In the genomic region with DNA sequence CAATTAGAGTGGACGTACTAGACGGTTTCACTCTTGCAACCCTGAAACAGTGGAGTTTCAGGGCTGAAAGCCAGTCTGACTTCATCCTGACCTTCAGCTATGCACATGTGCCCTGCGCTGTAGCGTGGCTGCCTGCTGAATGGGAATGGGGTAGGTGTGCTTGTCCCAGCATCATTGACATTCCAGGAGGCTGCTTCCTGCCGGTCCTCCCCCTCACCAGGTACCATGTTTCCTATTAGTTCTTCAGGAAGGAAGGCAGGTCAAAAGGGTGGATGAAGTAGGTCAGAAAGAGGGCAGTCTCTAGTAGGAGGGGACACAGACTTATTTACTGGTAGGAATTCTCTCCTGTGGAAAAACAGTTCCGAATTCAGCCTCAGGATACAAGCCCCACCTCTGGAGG, we compare ENCODE assay signal across 22 cellular contexts.
DNase-seq lines count a peak whose midpoint lies in the region; FAIRE-seq and TF ChIP-seq lines count a peak whose summit lies in the region.
"Had no signal": no experiment of that assay in that cellular context is flagged by ENCODE, and none has a peak within 500 bp of the region (broad histone marks: within the 10 kb centered on the region; RNA-seq: fewer than 3 reads in every experiment).

No MANE protein-coding gene starts in this region.

- peaks cover 11 to 20% (median 16%) of the 10 kb centered on the region in 4 experiments for H3K4me1 ChIP-seq in H1 (replicated peaks in 1 of 4; ENCODE audit: control insufficient read depth in 3 of 4, insufficient read depth in 4 of 4, low read length in 3 of 4)

- no peak overlapping the region for H3K4me2 ChIP-seq in H1 (ENCODE audit: insufficient read depth in 1 of 2, low read depth in 2 of 2, low read length in 2 of 2)
- H3K4me2 ChIP-seq: A549 had no signal

- DNase-seq in H1 (ENCODE audit: low read depth in 1 of 2, low spot score in 2 of 2) (no peak), islet precursor cell (peak; percentile 80), NCI-H2081 treated with DMSO at 0.1 percent for 48 hours (lab: John Stamatoyannopoulos, UW) (no peak), NCI-H2029 treated with DMSO at 0.1 percent for 48 hours (lab: John Stamatoyannopoulos, UW) (no peak), NCI-H187 treated with DMSO at 0.1 percent for 48 hours (lab: John Stamatoyannopoulos, UW) (no peak), SHP77 (lab: John Stamatoyannopoulos, UW) (no peak)
- DNase-seq: AML-193; CD4-positive, CD25-positive, alpha-beta regulatory T cell; CD8-positive, alpha-beta memory T cell; COR-L47; DMS 273 treated with DMSO at 0.1 percent for 48 hours; DMS53; DND-41; EL; GM23248; KG1 had no signal

- H3K27ac ChIP-seq in C4-2B (peak overlapping the region; percentile 12; the same call in 1 of the 2 replicates), H1 (ENCODE audit: low read depth, low read length) (no peak overlapping the region)
- H3K27ac ChIP-seq: A549, GM23248 had no signal

- no peak overlapping the region for H3K4ac ChIP-seq in H1 (replicated peaks; ENCODE audit: insufficient read length, low read depth, low read length)

- TF ChIP-seq CTCF in C4-2B (conservative IDR thresholded peaks at IDR 0.05) = no peak
- no peak for TF ChIP-seq CTCF in H1 (IDR thresholded peaks at IDR 0.05; ENCODE audit: control extremely low read depth in 1 of 3, insufficient read depth in 1 of 3, low read depth in 1 of 3, low read length in 3 of 3)

- no peak overlapping the region for H2AFZ ChIP-seq in H1 (ENCODE audit: low read length)
- H2AFZ ChIP-seq: GM23248 had no signal

- H3K9me3 ChIP-seq in H1 (ENCODE audit: insufficient read depth in 2 of 2, low read depth in 1 of 2, low read length in 1 of 2) = no peaks in the 10 kb centered on the region
- H3K9me3 ChIP-seq: A549 had no signal

- H4K5ac ChIP-seq in H1 (ENCODE audit: insufficient read length, low read depth, low read length) = no peak overlapping the region

- H4K20me1 ChIP-seq in H1 (replicated peaks in 1 of 2; ENCODE audit: control insufficient read depth in 1 of 2, insufficient read depth in 2 of 2, low read length in 2 of 2) = no peaks in the 10 kb centered on the region

- H2BK20ac ChIP-seq in H1 (ENCODE audit: low read length) = no peak overlapping the region

- no peak for TF ChIP-seq POLR2A in H1 (IDR thresholded peaks at IDR 0.05; ENCODE audit: control extremely low read depth in 1 of 2, low read depth in 2 of 2, low read length in 2 of 2)

- H2BK5ac ChIP-seq in H1 (ENCODE audit: low read depth, low read length) = no peak overlapping the region

- no peak overlapping the region for H2BK15ac ChIP-seq in H1 (ENCODE audit: low read length)

- CTCF ChIA-PET in H1 (lab: Charles Lee; ENCODE audit: partially characterized antibody) = interaction anchor here (1.2 kb wide), 1 partner anchor 9 kb away, joined by 3 read pairs; no protein-coding TSS in a partner anchor

- POLR2A ChIA-PET in H1 (lab: Charles Lee; ENCODE audit: partially characterized antibody) = no interaction called here

- H4K91ac ChIP-seq in H1 (replicated peaks; ENCODE audit: insufficient read length, low read length) = no peak overlapping the region

- H3K14ac ChIP-seq in H1 (ENCODE audit: insufficient read length) = no peak overlapping the region

- no peak overlapping the region; the same call in 1 of the 2 replicates for H2BK12ac ChIP-seq in H1 (ENCODE audit: low read depth, low read length)

- 91% methylated on average over 6 of the region's 6 CpGs; no CpG with 5 or more reads in 1 of the 2 experiments for WGBS in H1 (ENCODE audit: extremely low coverage in 1 of 2, insufficient coverage in 1 of 2, insufficient read length in 1 of 2, insufficient replicate concordance in 2 of 2, low coverage in 1 of 2, low lambda C conversion rate in 2 of 2, missing lambda C conversion rate in 1 of 2), 2 experiments

- H3K18ac ChIP-seq in H1 (ENCODE audit: extremely low read depth, low read length) = no peak overlapping the region

- no peaks in the 10 kb centered on the region for H3K79me1 ChIP-seq in H1 (ENCODE audit: low read depth, low read length)

- H2AK5ac ChIP-seq in H1 (ENCODE audit: low read depth, low read length) = no peak overlapping the region

- 0 out of 7 replicates have a peak, but pooled peaks cover 0 to 3% (median 0%) of the 10 kb centered on the region in 4 experiments for H3K27me3 ChIP-seq in H1 (replicated peaks in 1 of 4; ENCODE audit: control insufficient read depth in 3 of 4, extremely low read depth in 1 of 4, insufficient read depth in 3 of 4, low read length in 3 of 4)

- no peak overlapping the region for H4K8ac ChIP-seq in H1 (ENCODE audit: extremely low read depth, insufficient read depth, low read length)

- no peaks in the 10 kb centered on the region for H3K36me3 ChIP-seq in H1 (ENCODE audit: control insufficient read depth in 2 of 4, insufficient read depth in 4 of 4, low read length in 3 of 4)

- no peak overlapping the region for H2BK120ac ChIP-seq in H1 (replicated peaks; ENCODE audit: low read depth, low read length)

- FAIRE-seq in H1 (lab: Jason Lieb, UNC) = no peak
- FAIRE-seq: A549, G401.6, GM12891, GM19239, H54 had no signal

- H3K23me2 ChIP-seq in H1 (ENCODE audit: low read depth, low read length) = no peaks in the 10 kb centered on the region; the same call in 1 of the 2 replicates

- H3K23ac ChIP-seq in H1 (ENCODE audit: insufficient read length) = no peak overlapping the region

- TF ChIP-seq RAD21 in H1 (IDR thresholded peaks at IDR 0.05 in 1 of 2, conservative IDR thresholded peaks at IDR 0.05 in 1 of 2; ENCODE audit: low read depth in 2 of 2, low read length in 2 of 2) = no peak

- no peak overlapping the region for H3K56ac ChIP-seq in H1 (replicated peaks; ENCODE audit: insufficient read length, low read depth, low read length)

- no peak overlapping the region; a peak in 1 of 7 replicates for H3K9ac ChIP-seq in H1 (replicated peaks in 1 of 4; ENCODE audit: extremely low read depth in 1 of 4, low read depth in 3 of 4, low read length in 3 of 4)
- H3K9ac ChIP-seq: GM23248 had no signal

- H3K4me3 ChIP-seq in H1 (ENCODE audit: extremely low read depth in 1 of 4, insufficient read depth in 2 of 4, low read depth in 3 of 4, low read length in 4 of 4) = no peak overlapping the region
- H3K4me3 ChIP-seq: A549, GM23248 had no signal

- TF ChIP-seq EP300 in H1 (IDR thresholded peaks at IDR 0.05; ENCODE audit: borderline replicate concordance in 1 of 2, low read depth in 2 of 2, low read length in 2 of 2) = no peak

- H3K79me2 ChIP-seq in H1 (ENCODE audit: control insufficient read depth in 1 of 2, insufficient read depth in 2 of 2, low read length in 2 of 2) = no peaks in the 10 kb centered on the region

TF ChIP-seq in H1, 55 proteins besides CTCF, POLR2A, EP300 and RAD21:
- TF ChIP-seq TEAD4 (IDR thresholded peaks at IDR 0.05; ENCODE audit: low read depth, low read length) = peak; percentile 50; the same call in 1 of the 2 replicates
- TF ChIP-seq CBX5 (IDR thresholded peaks at IDR 0.05; ENCODE audit: low read depth, low read length) = no peak
- TF ChIP-seq SUZ12 (IDR thresholded peaks at IDR 0.05; ENCODE audit: low read length) = no peak
